1 cellular context compared by ENCODE assay signal in the genomic region with DNA sequence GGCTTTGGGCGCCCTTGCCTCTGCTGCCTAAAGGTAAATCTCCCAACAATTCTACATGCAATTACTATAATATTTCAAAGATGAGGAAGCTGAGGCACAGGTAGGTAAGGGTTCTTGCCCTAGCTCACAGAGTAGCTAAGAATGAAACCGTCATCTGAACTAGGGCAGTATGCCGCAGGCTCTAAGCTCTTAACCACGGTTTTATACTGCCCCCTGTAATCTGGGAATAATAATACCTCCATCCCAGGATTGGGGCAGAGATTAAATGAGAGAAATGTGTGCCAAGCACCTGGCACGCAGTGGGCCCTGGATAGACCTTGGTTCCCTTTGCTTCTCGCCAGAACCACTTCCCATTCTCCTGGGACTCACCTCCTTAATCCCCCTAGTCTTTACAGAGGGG.
TF ChIP-seq lines count a peak whose summit lies in the region.

No MANE protein-coding gene starts in this region.

TF ChIP-seq in GM12878, 131 proteins besides CTCF, POLR2A, EP300 and RAD21:
- TF ChIP-seq TCF12 (IDR thresholded peaks at IDR 0.05; ENCODE audit: low read depth, low read length) (no peak), IRF4 (IDR thresholded peaks at IDR 0.05; ENCODE audit: low read depth, low read length) (no peak), SMC3 (IDR thresholded peaks at IDR 0.05; ENCODE audit: borderline replicate concordance, low read length) (peak; percentile 17; the same call in 1 of the 2 replicates), ZSCAN29 (IDR thresholded peaks at IDR 0.05) (no peak), STAT1 (conservative IDR thresholded peaks at IDR 0.05) (no peak), BHLHE40 (IDR thresholded peaks at IDR 0.05; ENCODE audit: borderline replicate concordance in 1 of 2, low read depth in 2 of 2, low read length in 1 of 2) (no peak)
TF ChIP-seq in GM12878: peak in this region for 1.
